Comparison of ENCODE assay signal across 22 cellular contexts in the genomic region with DNA sequence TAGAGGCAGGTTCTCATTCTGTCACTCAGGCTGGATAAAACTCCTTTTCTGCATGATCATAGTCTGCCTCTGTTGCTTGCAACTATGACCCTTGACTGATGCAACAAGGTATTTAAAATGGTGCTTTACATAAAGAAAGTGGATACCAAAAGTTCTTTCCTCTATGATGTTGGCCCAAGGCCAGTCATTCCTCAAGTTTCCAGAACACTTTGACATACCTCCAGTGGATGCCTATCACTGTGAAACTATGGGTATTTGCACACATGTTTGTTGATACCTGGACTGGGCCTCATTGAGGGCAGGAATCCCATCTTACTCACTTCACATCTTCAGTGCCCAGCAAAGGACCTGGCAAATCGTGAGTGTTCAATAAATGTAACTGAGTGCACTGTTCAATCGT.
"Had no signal": no experiment of that assay in that cellular context is flagged by ENCODE, and none has a peak within 500 bp of the region (broad histone marks: within the 10 kb centered on the region; RNA-seq: fewer than 3 reads in every experiment).

No MANE protein-coding gene starts in this region.

- H3K9me3 ChIP-seq: MG63, SJSA1 had no signal

- FAIRE-seq: HepG2 had no signal

- H3K27me3 ChIP-seq: MG63, SJSA1 had no signal

- H3K36me3 ChIP-seq: MG63, SJSA1 had no signal

- H3K4me3 ChIP-seq: MG63, SJSA1, SK-N-MC had no signal

- H3K4me1 ChIP-seq: SJSA1 had no signal

- H3K27ac ChIP-seq: SJSA1, SK-N-MC had no signal

- ATAC-seq: HepG2 had no signal

- DNase-seq: KBM-7, MG63, NCI-H1092, NCI-H1105 treated with DMSO at 0.1 percent for 48 hours, NCI-H1417 treated with DMSO at 0.1 percent for 48 hours, NCI-H146, NCI-H1694 treated with DMSO at 0.1 percent for 48 hours, NCI-H1930, NCI-H2081, NCI-H2107, NCI-H2227 treated with DMSO at 0.1 percent for 48 hours, NCI-H446, NCI-H510A, NCI-H524 treated with DMSO at 0.1 percent for 48 hours, NCI-H69, NCI-H774, Right ventricle myocardium superior, RPMI8226, SIG-M5 had no signal
